In the genomic region with DNA sequence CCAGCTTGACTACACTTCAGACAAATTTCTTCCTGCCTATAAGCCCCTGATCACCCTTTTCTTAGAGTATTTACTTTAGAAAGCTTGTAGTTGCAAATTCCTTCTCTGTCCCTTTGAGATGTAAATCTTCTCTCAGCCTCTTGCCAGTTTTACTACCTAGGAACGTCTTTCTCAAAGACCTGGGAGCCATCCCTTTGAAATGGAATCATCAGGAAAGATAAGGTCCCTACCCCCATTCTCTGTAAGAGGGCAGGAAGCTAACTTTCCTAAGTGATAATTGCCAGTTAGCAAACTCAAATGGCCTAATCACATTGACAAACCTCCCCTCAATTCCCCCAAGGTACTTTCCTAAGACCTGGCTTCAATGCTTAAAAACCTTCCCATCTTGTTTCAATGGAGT, we compare ENCODE assay signal across 21 cellular contexts.
A peak's percentile ranks its signal among the peaks of the same experiment; 100 is the strongest.
DNase-seq lines count a peak whose midpoint lies in the region; ATAC-seq and TF ChIP-seq lines count a peak whose summit lies in the region.
"Had no signal": no experiment of that assay in that cellular context is flagged by ENCODE, and none has a peak within 500 bp of the region (broad histone marks: within the 10 kb centered on the region; RNA-seq: fewer than 3 reads in every experiment).

No MANE protein-coding gene starts in this region.

- WGBS in iPS DF 6.9 (ENCODE audit: insufficient coverage, insufficient read length): no CpG with 5 or more reads among the region's 1 CpG

- TF ChIP-seq CTCF in nephron progenitor cell (IDR thresholded peaks at IDR 0.05): no peak
- TF ChIP-seq CTCF in left lung (IDR thresholded peaks at IDR 0.05): no peak

- intact Hi-C loops in left lung (cut with DNase I): no loop called here

- no peaks in the 10 kb centered on the region for H3K36me3 Mint-ChIP-seq in nephron progenitor cell (ENCODE audit: low read depth)
- H3K36me3 Mint-ChIP-seq: IgD-negative memory B cell had no signal

- H3K4me3 ChIP-seq in H7 (ENCODE audit: insufficient read depth, low read depth, low read length) (no peak overlapping the region), NT2/D1 (ENCODE audit: insufficient read length, low read depth) (no peak overlapping the region), iPS DF 6.9 (ENCODE audit: low read length) (no peak overlapping the region), left lung (no peak overlapping the region)
- H3K4me3 ChIP-seq: SJSA1 had no signal

- H3K9me3 Mint-ChIP-seq in nephron progenitor cell: no peaks in the 10 kb centered on the region
- H3K9me3 Mint-ChIP-seq: IgD-negative memory B cell had no signal

- H3K4me3 Mint-ChIP-seq in nephron progenitor cell: no peak overlapping the region
- H3K4me3 Mint-ChIP-seq: IgD-negative memory B cell had no signal

- H3K9ac ChIP-seq in NT2/D1 (ENCODE audit: insufficient read length, low read depth): no peak overlapping the region

- H3K4me1 ChIP-seq in NT2/D1 (ENCODE audit: insufficient read depth, insufficient read length): no peaks in the 10 kb centered on the region
- H3K4me1 ChIP-seq in iPS DF 6.9 (ENCODE audit: control insufficient read depth, insufficient read depth, low read length): no peaks in the 10 kb centered on the region
- H3K4me1 ChIP-seq in left lung: peaks cover 0 to 9% of the 10 kb centered on the region in 2 donors

- H3K4me1 Mint-ChIP-seq in nephron progenitor cell: peaks cover 71% of the 10 kb centered on the region

- no peak for ATAC-seq in GM18867 (IDR thresholded peaks at IDR 0.05; ENCODE audit: unreplicated experiment)
- ATAC-seq in left lung: no peak
- ATAC-seq: Right ventricle myocardium inferior had no signal

- H3K27ac ChIP-seq in iPS DF 6.9 (ENCODE audit: low read length) (no peak overlapping the region), left lung (no peak overlapping the region)
- H3K27ac ChIP-seq: C4-2B, SJSA1 had no signal

- H3K9me3 ChIP-seq in NT2/D1 (ENCODE audit: insufficient read depth, low read length): no peaks in the 10 kb centered on the region
- no peaks in the 10 kb centered on the region for H3K9me3 ChIP-seq in iPS DF 6.9 (ENCODE audit: control insufficient read depth, insufficient read depth, low read length)
- no peaks in the 10 kb centered on the region for H3K9me3 ChIP-seq in left lung
- H3K9me3 ChIP-seq: SJSA1 had no signal

- peak overlapping the region; percentile 95 for H3K27ac Mint-ChIP-seq in nephron progenitor cell
- H3K27ac Mint-ChIP-seq: IgD-negative memory B cell had no signal

- DNase-seq in H7 (peak; percentile 16), NT2/D1 (ENCODE audit: low read depth, low spot score) (peak; percentile 88), iPS DF 6.9 (ENCODE audit: low read depth, low spot score) (peak; percentile 66), nephron progenitor cell (no peak), NCI-H1436 (lab: John Stamatoyannopoulos, UW) (no peak), left lung (no peak), NCI-H2081 treated with DMSO at 0.1 percent for 48 hours (lab: John Stamatoyannopoulos, UW) (no peak)
- DNase-seq: DMS53, GF-D8, HCEC 1CT, NCI-H1105, NCI-H1694 treated with DMSO at 0.1 percent for 48 hours, NCI-H2227 treated with DMSO at 0.1 percent for 48 hours, NCI-H510A, NCI-H774, OCI-M1 had no signal

- H3K27me3 ChIP-seq in H7 (ENCODE audit: control insufficient read depth, insufficient read depth, low read length): peaks cover 82% of the 10 kb centered on the region
- H3K27me3 ChIP-seq in NT2/D1 (ENCODE audit: insufficient read depth, insufficient read length): peaks cover 53% of the 10 kb centered on the region
- H3K27me3 ChIP-seq in iPS DF 6.9 (ENCODE audit: control insufficient read depth, insufficient read depth, low read length): peaks cover 48% of the 10 kb centered on the region
- no peaks in the 10 kb centered on the region for H3K27me3 ChIP-seq in left lung
- H3K27me3 ChIP-seq: SJSA1 had no signal

- no peaks in the 10 kb centered on the region for H3K27me3 Mint-ChIP-seq in nephron progenitor cell (ENCODE audit: low read depth, poor library complexity)

- H3K36me3 ChIP-seq in H7 (replicated peaks; ENCODE audit: control insufficient read depth, insufficient read depth, low read length) (no peaks in the 10 kb centered on the region), NT2/D1 (ENCODE audit: insufficient read depth, insufficient read length, low read length) (no peaks in the 10 kb centered on the region), iPS DF 6.9 (ENCODE audit: control insufficient read depth, insufficient read depth, low read length) (no peaks in the 10 kb centered on the region), left lung (no peaks in the 10 kb centered on the region)
- H3K36me3 ChIP-seq: SJSA1 had no signal

Comparison
In these comparisons a context has a peak if more than half of its experiments do, and no peak if none do; other contexts are left out.
1. DNase-seq: peak in H7 (single experiment), NT2/D1 (single experiment) and iPS DF 6.9 (single experiment); none in nephron progenitor cell (single experiment), NCI-H1436 (single experiment), left lung (0 of 2) and NCI-H2081 treated with DMSO at 0.1 percent for 48 hours (single experiment).